35 cellular contexts compared by ENCODE assay signal in genomic region chr12:128567730-128568129, GRCh38.
"Had no signal": no experiment of that assay in that cellular context is flagged by ENCODE, and none has a peak within 500 bp of the region (broad histone marks: within the 10 kb centered on the region; RNA-seq: fewer than 3 reads in every experiment).

No MANE protein-coding gene starts in this region.

- H3K36me3 ChIP-seq: MG63 had no signal

- H3K4me3 ChIP-seq: MG63 had no signal

- DNase-seq: Karpas-422, Kasumi-1, MG63, MM.1S, MV-4-11, NCI-H1048, NCI-H1092, NCI-H1092 treated with DMSO at 0.1 percent for 48 hours, NCI-H1105, NCI-H1105 treated with DMSO at 0.1 percent for 48 hours, NCI-H1417, NCI-H1417 treated with DMSO at 0.1 percent for 48 hours, NCI-H1436, NCI-H1436 treated with DMSO at 0.1 percent for 48 hours, NCI-H146, NCI-H1694, NCI-H1694 treated with DMSO at 0.1 percent for 48 hours, NCI-H187, NCI-H187 treated with DMSO at 0.1 percent for 48 hours, NCI-H1930, NCI-H2029, NCI-H2029 treated with DMSO at 0.1 percent for 48 hours, NCI-H2081, NCI-H2081 treated with DMSO at 0.1 percent for 48 hours, NCI-H2107, NCI-H2171, NCI-H2171 treated with DMSO at 0.1 percent for 48 hours, NCI-H2227 treated with DMSO at 0.1 percent for 48 hours, NCI-H226, NCI-H345, NCI-H446, NCI-H446 treated with DMSO at 0.1 percent for 48 hours, NCI-H510A, NCI-H510A treated with DMSO at 0.1 percent for 48 hours, NCI-H524 had no signal

- H3K27me3 ChIP-seq: MG63 had no signal
